ENCODE assay signal across 25 cellular contexts in the genomic region with DNA sequence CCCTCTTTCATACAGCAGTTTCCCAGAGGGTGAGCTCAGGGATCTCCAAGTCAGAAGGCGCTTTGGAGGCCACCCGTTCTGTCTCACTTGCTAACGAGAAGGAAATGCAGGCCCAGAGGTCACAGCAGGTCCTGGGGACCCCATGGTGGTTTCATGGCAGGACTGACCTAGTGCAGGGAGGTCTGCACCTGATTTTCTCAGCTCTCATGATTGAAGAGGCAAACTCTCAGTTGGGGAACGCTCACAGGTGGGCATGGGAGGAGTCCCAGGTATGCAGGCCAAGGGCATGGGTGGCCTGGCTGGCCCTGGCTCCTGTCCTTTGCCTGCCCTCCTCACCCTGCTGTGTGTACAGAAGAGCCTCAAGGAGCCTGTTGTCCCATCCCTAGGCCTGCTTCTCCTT. TPM values are rescaled to one million over a fixed set of nuclear protein-coding genes. Genes with fewer than 3 reads are reported as not detected.
"Had no signal": no experiment of that assay in that cellular context is flagged by ENCODE, and none has a peak within 500 bp of the region (broad histone marks: within the 10 kb centered on the region; RNA-seq: fewer than 3 reads in every experiment).

No MANE protein-coding gene starts in this region.

- FAIRE-seq: astrocyte, colon, islet of Langerhans, small intestine had no signal

- H3K4me3 ChIP-seq: adrenal gland, dorsolateral prefrontal cortex, esophagus squamous epithelium, gastrocnemius medialis, ovary, testis had no signal

- H3K36me3 ChIP-seq: adrenal gland, esophagus squamous epithelium, gastrocnemius medialis, ovary had no signal

- H3K9me3 Mint-ChIP-seq: central memory CD8-positive, alpha-beta T cell; natural killer cell; stimulated activated naive B cell treated with anti-CD40 and anti-IgM and Interleukin-4, amounts not matched to agents 10 μg/mL and 1 μg/mL and 100 μg/mL, for 72 hours; type B pancreatic cell had no signal

- DNase-seq: activated CD4-positive, alpha-beta T cell treated with anti-CD3 and anti-CD28 coated beads, Interleukin-2, amount 50 U/mL, for 1 hour; activated CD4-positive, CD25-positive, alpha-beta regulatory T cell treated with anti-CD3 and anti-CD28 coated beads, Interleukin-2, amount 50 U/mL, for 72 hours; activated CD8-positive, alpha-beta T cell treated with anti-CD3 and anti-CD28 coated beads, Interleukin-2, amount 10 ng/mL, durations not matched to agents 7 days and 5 days; activated gamma-delta T cell treated with Interleukin-2 at 50 U/mL for 16 hours; activated T-cell treated with anti-CD3 and anti-CD28 coated beads, Interleukin-2, amount 50 U/mL, for 1 hour; esophagus squamous epithelium; gastrocnemius medialis; natural killer cell; small intestine; stimulated activated CD4-positive, alpha-beta T cell treated with anti-CD3 and anti-CD28 coated beads, Interleukin-2, amount 100 ng/mL, for 48 hours; stimulated activated CD8-positive, alpha-beta memory T cell treated with anti-CD3 and anti-CD28 coated beads, Interleukin-4, amount 100 ng/mL, for 48 hours; stimulated activated naive B cell treated with anti-CD40 and anti-IgM and Interleukin-4, amounts not matched to agents 10 μg/mL and 1 μg/mL and 100 μg/mL, for 72 hours; testis had no signal

- H3K27me3 ChIP-seq: adrenal gland, dorsolateral prefrontal cortex, esophagus squamous epithelium, gastrocnemius medialis, ovary, testis had no signal

- H3K27ac ChIP-seq: adrenal gland, dorsolateral prefrontal cortex, esophagus squamous epithelium, gastrocnemius medialis, ovary, testis had no signal

- H3K27ac Mint-ChIP-seq: activated CD8-positive, alpha-beta T cell treated with anti-CD3 and anti-CD28 coated beads, Interleukin-2, amount 10 ng/mL, durations not matched to agents 7 days and 5 days; activated naive CD8-positive, alpha-beta T cell; natural killer cell; stimulated activated naive B cell treated with anti-CD40 and anti-IgM and Interleukin-4, amounts not matched to agents 10 μg/mL and 1 μg/mL and 100 μg/mL, for 72 hours; type B pancreatic cell had no signal

- H3K27me3 Mint-ChIP-seq: activated naive CD8-positive, alpha-beta T cell; central memory CD8-positive, alpha-beta T cell; stimulated activated naive B cell treated with anti-CD40 and anti-IgM and Interleukin-4, amounts not matched to agents 10 μg/mL and 1 μg/mL and 100 μg/mL, for 72 hours; type B pancreatic cell had no signal

- H3K36me3 Mint-ChIP-seq: activated naive CD8-positive, alpha-beta T cell; natural killer cell; stimulated activated naive B cell treated with anti-CD40 and anti-IgM and Interleukin-4, amounts not matched to agents 10 μg/mL and 1 μg/mL and 100 μg/mL, for 72 hours; type B pancreatic cell had no signal

- H3K4me1 Mint-ChIP-seq: central memory CD8-positive, alpha-beta T cell; natural killer cell had no signal

- ATAC-seq: activated CD8-positive, alpha-beta T cell treated with anti-CD3 and anti-CD28 coated beads, Interleukin-2, amount 10 ng/mL, durations not matched to agents 7 days and 5 days; gastrocnemius medialis; left colon; natural killer cell; right cardiac atrium; SK-N-SH treated with all-trans-retinoic acid at 6 μM for 48 hours; stimulated activated naive B cell treated with anti-CD40 and anti-IgM and Interleukin-4, amounts not matched to agents 10 μg/mL and 1 μg/mL and 100 μg/mL, for 72 hours had no signal

- H3K4me1 ChIP-seq: adrenal gland, gastrocnemius medialis, testis had no signal

- H3K4me3 Mint-ChIP-seq: activated CD8-positive, alpha-beta T cell treated with anti-CD3 and anti-CD28 coated beads, Interleukin-2, amount 10 ng/mL, durations not matched to agents 7 days and 5 days; activated naive CD8-positive, alpha-beta T cell; central memory CD8-positive, alpha-beta T cell; natural killer cell; stimulated activated naive B cell treated with anti-CD40 and anti-IgM and Interleukin-4, amounts not matched to agents 10 μg/mL and 1 μg/mL and 100 μg/mL, for 72 hours; type B pancreatic cell had no signal

- H3K9me3 ChIP-seq: adrenal gland, esophagus squamous epithelium, gastrocnemius medialis, ovary, testis had no signal

RNA-seq across cellular contexts. Expression of a gene that starts 37.3 kb away (rescaled TPM):
- total RNA-seq: activated CD8-positive, alpha-beta T cell treated with anti-CD3 and anti-CD28 coated beads, Interleukin-2, amount 10 ng/mL, durations not matched to agents 7 days and 5 days had no signal
